Comparison of ENCODE assay signal across 25 cellular contexts in genomic region chr6:5119090-5119951, GRCh38.
"Had no signal": no experiment of that assay in that cellular context is flagged by ENCODE, and none has a peak within 500 bp of the region (broad histone marks: within the 10 kb centered on the region; RNA-seq: fewer than 3 reads in every experiment).

No MANE protein-coding gene starts in this region.

- H3K27me3 Mint-ChIP-seq: activated CD4-positive, alpha-beta T cell treated with anti-CD3 and anti-CD28 coated beads for 36 hours; activated CD8-positive, alpha-beta T cell treated with anti-CD3 and anti-CD28 coated beads for 36 hours; activated naive CD4-positive, alpha-beta T cell treated with anti-CD3 and anti-CD28 coated beads, Interleukin-2, amount 10 ng/mL, durations not matched to agents 7 days and 5 days; activated naive CD8-positive, alpha-beta T cell treated with anti-CD3 and anti-CD28 coated beads, Interleukin-2, amount 10 ng/mL, durations not matched to agents 7 days and 5 days had no signal

- DNase-seq: activated CD4-positive, alpha-beta T cell treated with anti-CD3 and anti-CD28 coated beads for 36 hours; activated CD4-positive, alpha-beta T cell treated with anti-CD3 and anti-CD28 coated beads, Interleukin-2, amount 50 U/mL, for 1 hour; activated CD8-positive, alpha-beta memory T cell treated with anti-CD3 and anti-CD28 coated beads, Interleukin-2, amount 50 U/mL, for 4 hours; activated CD8-positive, alpha-beta T cell treated with anti-CD3 and anti-CD28 coated beads for 36 hours; activated gamma-delta T cell treated with Interleukin-2 at 50 U/mL for 16 hours; activated naive CD4-positive, alpha-beta T cell treated with anti-CD3 and anti-CD28 coated beads, Interleukin-2, amount 10 ng/mL, durations not matched to agents 7 days and 5 days; activated naive CD8-positive, alpha-beta T cell treated with anti-CD3 and anti-CD28 coated beads, Interleukin-2, amount 10 ng/mL, durations not matched to agents 7 days and 5 days; activated T-cell treated with anti-CD3 and anti-CD28 coated beads, Interleukin-2, amount 50 U/mL, for 72 hours; adrenal gland; anterior cingulate cortex; caudate nucleus; Kasumi-1; NCI-H1092 treated with DMSO at 0.1 percent for 48 hours; NCI-H1417 treated with DMSO at 0.1 percent for 48 hours; NCI-H1694; NCI-H2029; NCI-H2107; NCI-H2171 treated with DMSO at 0.1 percent for 48 hours; NCI-H226; NCI-H526; NCI-H774; SIG-M5; T-helper 1 cell; WERI-Rb-1 had no signal

- H3K4me1 Mint-ChIP-seq: activated CD4-positive, alpha-beta T cell treated with anti-CD3 and anti-CD28 coated beads for 36 hours; activated naive CD4-positive, alpha-beta T cell treated with anti-CD3 and anti-CD28 coated beads, Interleukin-2, amount 10 ng/mL, durations not matched to agents 7 days and 5 days; activated naive CD8-positive, alpha-beta T cell treated with anti-CD3 and anti-CD28 coated beads, Interleukin-2, amount 10 ng/mL, durations not matched to agents 7 days and 5 days had no signal

- H3K27ac Mint-ChIP-seq: activated CD4-positive, alpha-beta T cell treated with anti-CD3 and anti-CD28 coated beads for 36 hours; activated CD8-positive, alpha-beta T cell treated with anti-CD3 and anti-CD28 coated beads for 36 hours; activated naive CD4-positive, alpha-beta T cell treated with anti-CD3 and anti-CD28 coated beads, Interleukin-2, amount 10 ng/mL, durations not matched to agents 7 days and 5 days; activated naive CD8-positive, alpha-beta T cell treated with anti-CD3 and anti-CD28 coated beads, Interleukin-2, amount 10 ng/mL, durations not matched to agents 7 days and 5 days; activated T-cell treated with anti-CD3 and anti-CD28 coated beads, Interleukin-2, amount 50 U/mL, for 72 hours; activated T-helper 2 cell treated with anti-CD3 and anti-CD28 coated beads, Interferon-gamma antibody, Interleukin-2, Interleukin-4, amounts not matched to agents 10 μg/mL and 5 μg/mL and 100 μg/mL, durations not matched to agents 14 hours and 24 hours and 36 hours had no signal

- H3K4me3 Mint-ChIP-seq: activated CD4-positive, alpha-beta T cell treated with anti-CD3 and anti-CD28 coated beads for 36 hours; activated CD8-positive, alpha-beta T cell treated with anti-CD3 and anti-CD28 coated beads for 36 hours; activated naive CD4-positive, alpha-beta T cell treated with anti-CD3 and anti-CD28 coated beads, Interleukin-2, amount 10 ng/mL, durations not matched to agents 7 days and 5 days; activated naive CD8-positive, alpha-beta T cell treated with anti-CD3 and anti-CD28 coated beads, Interleukin-2, amount 10 ng/mL, durations not matched to agents 7 days and 5 days; activated T-cell treated with anti-CD3 and anti-CD28 coated beads, Interleukin-2, amount 50 U/mL, for 72 hours had no signal

- H3K36me3 Mint-ChIP-seq: activated naive CD4-positive, alpha-beta T cell treated with anti-CD3 and anti-CD28 coated beads, Interleukin-2, amount 10 ng/mL, durations not matched to agents 7 days and 5 days; activated naive CD8-positive, alpha-beta T cell treated with anti-CD3 and anti-CD28 coated beads, Interleukin-2, amount 10 ng/mL, durations not matched to agents 7 days and 5 days had no signal

- H3K9me3 Mint-ChIP-seq: activated CD8-positive, alpha-beta T cell treated with anti-CD3 and anti-CD28 coated beads for 36 hours; activated naive CD4-positive, alpha-beta T cell treated with anti-CD3 and anti-CD28 coated beads, Interleukin-2, amount 10 ng/mL, durations not matched to agents 7 days and 5 days; activated naive CD8-positive, alpha-beta T cell treated with anti-CD3 and anti-CD28 coated beads, Interleukin-2, amount 10 ng/mL, durations not matched to agents 7 days and 5 days; activated T-helper 2 cell treated with anti-CD3 and anti-CD28 coated beads, Interferon-gamma antibody, Interleukin-2, Interleukin-4, amounts not matched to agents 10 μg/mL and 5 μg/mL and 100 μg/mL, durations not matched to agents 14 hours and 24 hours and 36 hours had no signal

- ATAC-seq: activated CD4-positive, alpha-beta T cell treated with anti-CD3 and anti-CD28 coated beads for 36 hours; activated CD8-positive, alpha-beta T cell treated with anti-CD3 and anti-CD28 coated beads for 36 hours; activated T-cell treated with anti-CD3 and anti-CD28 coated beads, Interleukin-2, amount 50 U/mL, for 72 hours had no signal
